Comparison of ENCODE assay signal across 10 cellular contexts in genomic region chr20:48668451-48668946, GRCh38.
A peak's percentile ranks its signal among the peaks of the same experiment; 100 is the strongest.
DNase-seq lines count a peak whose midpoint lies in the region; ATAC-seq and TF ChIP-seq lines count a peak whose summit lies in the region.
"Had no signal": no experiment of that assay in that cellular context is flagged by ENCODE, and none has a peak within 500 bp of the region (broad histone marks: within the 10 kb centered on the region; RNA-seq: fewer than 3 reads in every experiment).

No MANE protein-coding gene starts in this region.

- in situ Hi-C loops in GM13976 (cut with MboI; ENCODE audit: low sequenced_read_pairs, unreplicated experiment): no loop called here

- H3K4me3 ChIP-seq in H7 (ENCODE audit: insufficient read depth, low read depth, low read length) (no peak overlapping the region), endodermal cell (ENCODE audit: low read length) (no peak overlapping the region), thyroid gland (replicated peaks in 1 of 3) (no peak overlapping the region)

- no peak overlapping the region for H3K27ac Mint-ChIP-seq in endodermal cell
- H3K27ac Mint-ChIP-seq: T-helper 1 cell treated with Interleukin-12 subunit alpha and Interleukin-12 subunit beta and Interleukin-4 antibody, amounts not matched to agents 30 μg/mL and 1 μg/mL, for 36 hours had no signal

- no peaks in the 10 kb centered on the region for H3K4me1 Mint-ChIP-seq in endodermal cell

- H3K36me3 ChIP-seq in H7 (replicated peaks; ENCODE audit: control insufficient read depth, insufficient read depth, low read length) (no peaks in the 10 kb centered on the region), endodermal cell (ENCODE audit: control insufficient read depth, insufficient read depth, low read length) (peaks cover 62% of the 10 kb centered on the region), thyroid gland (no peaks in the 10 kb centered on the region)

- H3K9me3 ChIP-seq in endodermal cell (ENCODE audit: control insufficient read depth, low read length) (peaks cover 38% of the 10 kb centered on the region), thyroid gland (no peaks in the 10 kb centered on the region)

- no peaks in the 10 kb centered on the region for H3K27me3 Mint-ChIP-seq in endodermal cell (ENCODE audit: insufficient read depth)

- TF ChIP-seq CTCF in endodermal cell (conservative IDR thresholded peaks at IDR 0.05) (no peak), GM13976 (IDR thresholded peaks at IDR 0.05; ENCODE audit: borderline replicate concordance, control extremely low read depth, extremely low read depth, insufficient read depth, missing control alignments) (no peak), thyroid gland (IDR thresholded peaks at IDR 0.05) (no peak)

- 93 to 95% methylated on average over 8 to 10 of the region's 10 CpGs for WGBS in endodermal cell (ENCODE audit: insufficient coverage in 1 of 2, insufficient read length in 1 of 2), 2 experiments
- 66% methylated on average over 5 of the region's 10 CpGs; no CpG with 5 or more reads in 1 of the 2 donors for WGBS in thyroid gland, 2 donors

- no peaks in the 10 kb centered on the region for H3K4me1 ChIP-seq in endodermal cell (ENCODE audit: control insufficient read depth, insufficient read depth, low read length)
- peaks cover 0 to 5% of the 10 kb centered on the region in 2 donors for H3K4me1 ChIP-seq in thyroid gland

- H3K27ac ChIP-seq in endodermal cell (ENCODE audit: low read depth, low read length) (no peak overlapping the region), thyroid gland (no peak overlapping the region)

- ATAC-seq in left ventricle myocardium superior (peak; percentile 75), sciatic nerve (peak; percentile 82), HG02852 (IDR thresholded peaks at IDR 0.05; ENCODE audit: unreplicated experiment) (no peak)

- no peak overlapping the region for H3K4me3 Mint-ChIP-seq in endodermal cell
- H3K4me3 Mint-ChIP-seq: T-helper 1 cell treated with Interleukin-12 subunit alpha and Interleukin-12 subunit beta and Interleukin-4 antibody, amounts not matched to agents 30 μg/mL and 1 μg/mL, for 36 hours had no signal

- DNase-seq in H7: peak; percentile 71
- DNase-seq in amygdala (lab: John Stamatoyannopoulos, UW): peak in 46 of 56 donors; percentile 11 to 79 (median 52)
- peak; percentile 60 for DNase-seq in left ventricle myocardium superior
- peak; percentile 79 for DNase-seq in sciatic nerve (ENCODE audit: low spot score)
- DNase-seq in endodermal cell: no peak
- no peak for DNase-seq in GM13976 (ENCODE audit: low spot score)
- DNase-seq in thyroid gland: no peak
- DNase-seq: activated T-cell treated with anti-CD3 and anti-CD28 coated beads for 4 hours had no signal

- intact Hi-C loops in left ventricle myocardium superior (cut with micrococcal nuclease): no loop called here
- intact Hi-C loops in sciatic nerve (cut with DNase I): no loop called here
- intact Hi-C loops in thyroid gland (cut with DNase I): no loop called here

- no peak for TF ChIP-seq POLR2A in thyroid gland (IDR thresholded peaks at IDR 0.05)

- no peak overlapping the region for H3K9ac ChIP-seq in endodermal cell (ENCODE audit: extremely low read depth, low read length, poor library complexity, severe bottlenecking)

- H3K9me3 Mint-ChIP-seq in endodermal cell: peaks cover 23% of the 10 kb centered on the region
- H3K9me3 Mint-ChIP-seq: T-helper 1 cell treated with Interleukin-12 subunit alpha and Interleukin-12 subunit beta and Interleukin-4 antibody, amounts not matched to agents 30 μg/mL and 1 μg/mL, for 36 hours had no signal

- H3K36me3 Mint-ChIP-seq in endodermal cell (ENCODE audit: low read depth): peaks cover 75% of the 10 kb centered on the region

- H3K27me3 ChIP-seq in H7 (ENCODE audit: control insufficient read depth, insufficient read depth, low read length) (no peaks in the 10 kb centered on the region), endodermal cell (ENCODE audit: control insufficient read depth, insufficient read depth, low read length, poor library complexity, severe bottlenecking) (no peaks in the 10 kb centered on the region), thyroid gland (no peaks in the 10 kb centered on the region)

Comparison
In these comparisons a context has a peak if more than half of its experiments do, and no peak if none do; other contexts are left out.
1. DNase-seq: peak in H7 (single experiment), amygdala (46 of 56), left ventricle myocardium superior (single experiment) and sciatic nerve (single experiment); none in endodermal cell (single experiment), GM13976 (single experiment) and thyroid gland (0 of 2).